ENCODE assay signal across 1 cellular context in genomic region chr19:6543866-6544347, GRCh38.
A peak's percentile ranks its signal among the peaks of the same experiment; 100 is the strongest.
TF ChIP-seq lines count a peak whose summit lies in the region.

No MANE protein-coding gene starts in this region.

TF ChIP-seq in GM12878, 131 proteins besides CTCF, POLR2A, EP300 and RAD21 (continued from another document):
- TF ChIP-seq SKIL (IDR thresholded peaks at IDR 0.05; ENCODE audit: low read depth, poor library complexity, severe bottlenecking) (peak; percentile 44), IKZF2 (IDR thresholded peaks at IDR 0.05) (peak; percentile 89 to 92), ZNF592 (IDR thresholded peaks at IDR 0.05) (no peak), SMARCA5 (IDR thresholded peaks at IDR 0.05) (peak; percentile 72)
